ENCODE assay signal across 1 cellular context in the genomic region with DNA sequence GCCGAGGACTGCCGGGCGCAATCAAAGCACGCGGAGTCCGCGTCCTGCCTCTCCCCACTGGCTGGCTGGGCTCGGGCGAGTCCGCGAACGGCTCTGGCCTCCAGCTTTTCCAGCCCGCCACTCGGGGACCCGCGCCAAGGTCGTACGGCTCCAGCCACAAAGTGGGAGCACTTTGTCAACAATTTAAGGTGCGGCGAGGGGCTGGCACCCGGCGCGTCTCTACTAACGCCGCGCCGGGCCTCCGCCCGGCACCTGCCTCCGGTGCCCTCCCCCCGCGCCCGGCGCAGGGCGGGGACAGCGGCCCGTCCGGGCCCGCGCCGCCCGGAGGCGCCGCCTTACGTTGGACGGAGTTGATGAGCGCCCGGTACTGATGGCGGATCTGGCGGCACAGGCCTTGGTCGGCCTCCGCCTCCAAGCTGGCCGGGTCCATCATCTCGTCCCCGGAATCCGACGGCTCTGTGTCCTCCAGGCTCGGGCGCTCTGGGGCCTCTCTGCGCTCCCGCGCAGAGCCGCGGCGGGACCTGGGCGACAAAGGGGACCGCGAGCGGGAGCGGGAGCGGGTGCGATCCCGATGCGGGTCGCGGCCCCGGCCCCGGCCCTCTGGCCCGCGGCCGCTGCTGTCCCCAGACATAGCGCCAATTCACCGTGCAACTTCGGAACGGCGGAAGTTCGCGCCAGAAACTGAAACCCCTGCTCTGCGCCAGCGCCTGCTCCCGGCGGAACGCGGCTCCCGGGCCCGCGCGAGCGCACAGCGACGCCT.
A peak's percentile ranks its signal among the peaks of the same experiment; 100 is the strongest.
TF ChIP-seq lines count a peak whose summit lies in the region.

A gene with protein sequence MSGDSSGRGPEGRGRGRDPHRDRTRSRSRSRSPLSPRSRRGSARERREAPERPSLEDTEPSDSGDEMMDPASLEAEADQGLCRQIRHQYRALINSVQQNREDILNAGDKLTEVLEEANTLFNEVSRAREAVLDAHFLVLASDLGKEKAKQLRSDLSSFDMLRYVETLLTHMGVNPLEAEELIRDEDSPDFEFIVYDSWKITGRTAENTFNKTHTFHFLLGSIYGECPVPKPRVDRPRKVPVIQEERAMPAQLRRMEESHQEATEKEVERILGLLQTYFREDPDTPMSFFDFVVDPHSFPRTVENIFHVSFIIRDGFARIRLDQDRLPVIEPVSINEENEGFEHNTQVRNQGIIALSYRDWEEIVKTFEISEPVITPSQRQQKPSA (minus strand): TSS at position 683 of the 760 bp plus-strand sequence. CDS start 52 bp downstream, at position 631.

TF ChIP-seq in HepG2, 621 proteins besides CTCF, POLR2A, EP300 and RAD21 (continued from another document and continues in another):
- TF ChIP-seq ZNF780A (CRISPR knock-in tag; IDR thresholded peaks at IDR 0.05) (no peak), ZSCAN5A (CRISPR knock-in tag; IDR thresholded peaks at IDR 0.05; ENCODE audit: borderline replicate concordance) (peak; percentile 80; the same call in 1 of the 2 replicates), KDM3A (CRISPR knock-in tag; IDR thresholded peaks at IDR 0.05; ENCODE audit: low read depth) (0 out of 2 replicates have a peak, but pooled peaks have one; percentile 21), ISX (CRISPR knock-in tag; conservative IDR thresholded peaks at IDR 0.05) (0 out of 2 replicates have a peak, but pooled peaks have one; percentile 27), ELF3 (CRISPR knock-in tag; IDR thresholded peaks at IDR 0.05) (peak; percentile 71; the same call in 1 of the 2 replicates), ZNF329 (CRISPR knock-in tag; IDR thresholded peaks at IDR 0.05; ENCODE audit: low read depth) (0 out of 2 replicates have a peak, but pooled peaks have one; percentile 28), NR1H2 (CRISPR knock-in tag; IDR thresholded peaks at IDR 0.05; ENCODE audit: borderline replicate concordance, low read depth) (no peak), ZMYM4 (CRISPR knock-in tag; IDR thresholded peaks at IDR 0.05) (peak; percentile 97), ZNF230 (CRISPR knock-in tag; IDR thresholded peaks at IDR 0.05) (peak; percentile 52; the same call in 1 of the 2 replicates), TSC22D2 (CRISPR knock-in tag; IDR thresholded peaks at IDR 0.05; ENCODE audit: borderline replicate concordance) (peak; percentile 48; the same call in 1 of the 2 replicates), FOSL2 (CRISPR knock-in tag; IDR thresholded peaks at IDR 0.05) (0 out of 2 replicates have a peak, but pooled peaks have one; percentile 0), ZNF614 (CRISPR knock-in tag; IDR thresholded peaks at IDR 0.05; ENCODE audit: borderline replicate concordance) (no peak), ZNF503 (CRISPR knock-in tag; IDR thresholded peaks at IDR 0.05) (peak; percentile 22; the same call in 1 of the 2 replicates), ZC3H13 (CRISPR knock-in tag; IDR thresholded peaks at IDR 0.05) (peak; percentile 26; the same call in 1 of the 2 replicates), EHMT2 (IDR thresholded peaks at IDR 0.05; ENCODE audit: borderline replicate concordance, low read depth, low read length) (no peak), ZNF556 (CRISPR knock-in tag; IDR thresholded peaks at IDR 0.05; ENCODE audit: borderline replicate concordance) (no peak), ESRRA (CRISPR knock-in tag; IDR thresholded peaks at IDR 0.05; ENCODE audit: low read depth) (no peak), TAF1 (CRISPR knock-in tag; IDR thresholded peaks at IDR 0.05) (peak; percentile 69; the same call in 1 of the 2 replicates), IKZF4 (CRISPR knock-in tag; IDR thresholded peaks at IDR 0.05; ENCODE audit: borderline replicate concordance, low read depth, not compliant biosample characterization) (no peak), ZBTB8A (CRISPR knock-in tag; IDR thresholded peaks at IDR 0.05; ENCODE audit: borderline replicate concordance, low read depth) (peak; percentile 95; the same call in 1 of the 2 replicates), ATAD3A (CRISPR knock-in tag; IDR thresholded peaks at IDR 0.05) (no peak), SRSF9 (IDR thresholded peaks at IDR 0.05; ENCODE audit: borderline replicate concordance, insufficient read depth, low read depth, low read length, poor library complexity, severe bottlenecking) (no peak), ZNF75D (CRISPR knock-in tag; IDR thresholded peaks at IDR 0.05; ENCODE audit: borderline replicate concordance) (no peak), KDM2A (CRISPR knock-in tag; IDR thresholded peaks at IDR 0.05; ENCODE audit: borderline replicate concordance, low read depth) (peak; percentile 72), ZNF367 (CRISPR knock-in tag; IDR thresholded peaks at IDR 0.05; ENCODE audit: borderline replicate concordance) (0 out of 2 replicates have a peak, but pooled peaks have one; percentile 21), ZNF513 (CRISPR knock-in tag; conservative IDR thresholded peaks at IDR 0.05) (no peak), ZNF790 (CRISPR knock-in tag; IDR thresholded peaks at IDR 0.05; ENCODE audit: borderline replicate concordance) (no peak), ZFP90 (CRISPR knock-in tag; IDR thresholded peaks at IDR 0.05; ENCODE audit: borderline replicate concordance) (no peak; the same call in 1 of the 2 replicates), NFRKB (IDR thresholded peaks at IDR 0.05) (no peak), ZBTB7A (CRISPR knock-in tag; IDR thresholded peaks at IDR 0.05) (peak; percentile 45; the same call in 1 of the 2 replicates), ZNF569 (CRISPR knock-in tag; IDR thresholded peaks at IDR 0.05; ENCODE audit: borderline replicate concordance) (no peak), ZBTB21 (CRISPR knock-in tag; IDR thresholded peaks at IDR 0.05) (no peak), ZFP82 (CRISPR knock-in tag; IDR thresholded peaks at IDR 0.05; ENCODE audit: borderline replicate concordance) (peak; percentile 62; the same call in 1 of the 2 replicates), DR1 (CRISPR knock-in tag; IDR thresholded peaks at IDR 0.05) (no peak), ZKSCAN8 (CRISPR knock-in tag; IDR thresholded peaks at IDR 0.05; ENCODE audit: borderline replicate concordance) (no peak), ZNF180 (CRISPR knock-in tag; IDR thresholded peaks at IDR 0.05; ENCODE audit: borderline replicate concordance, low read depth) (no peak), TAF15 (IDR thresholded peaks at IDR 0.05; ENCODE audit: low read depth, low read length, poor library complexity, severe bottlenecking) (peak; percentile 35), ZNF850 (CRISPR knock-in tag; conservative IDR thresholded peaks at IDR 0.05) (no peak), ZNF709 (CRISPR knock-in tag; IDR thresholded peaks at IDR 0.05) (peak; percentile 78; the same call in 1 of the 2 replicates), JUN (CRISPR knock-in tag; IDR thresholded peaks at IDR 0.05) (no peak), ZNF256 (CRISPR knock-in tag; conservative IDR thresholded peaks at IDR 0.05) (no peak), MIXL1 (CRISPR knock-in tag; IDR thresholded peaks at IDR 0.05) (no peak), FOXJ3 (CRISPR knock-in tag; IDR thresholded peaks at IDR 0.05; ENCODE audit: borderline replicate concordance) (no peak; the same call in 1 of the 2 replicates)
- TF ChIP-seq, protein P1, sequence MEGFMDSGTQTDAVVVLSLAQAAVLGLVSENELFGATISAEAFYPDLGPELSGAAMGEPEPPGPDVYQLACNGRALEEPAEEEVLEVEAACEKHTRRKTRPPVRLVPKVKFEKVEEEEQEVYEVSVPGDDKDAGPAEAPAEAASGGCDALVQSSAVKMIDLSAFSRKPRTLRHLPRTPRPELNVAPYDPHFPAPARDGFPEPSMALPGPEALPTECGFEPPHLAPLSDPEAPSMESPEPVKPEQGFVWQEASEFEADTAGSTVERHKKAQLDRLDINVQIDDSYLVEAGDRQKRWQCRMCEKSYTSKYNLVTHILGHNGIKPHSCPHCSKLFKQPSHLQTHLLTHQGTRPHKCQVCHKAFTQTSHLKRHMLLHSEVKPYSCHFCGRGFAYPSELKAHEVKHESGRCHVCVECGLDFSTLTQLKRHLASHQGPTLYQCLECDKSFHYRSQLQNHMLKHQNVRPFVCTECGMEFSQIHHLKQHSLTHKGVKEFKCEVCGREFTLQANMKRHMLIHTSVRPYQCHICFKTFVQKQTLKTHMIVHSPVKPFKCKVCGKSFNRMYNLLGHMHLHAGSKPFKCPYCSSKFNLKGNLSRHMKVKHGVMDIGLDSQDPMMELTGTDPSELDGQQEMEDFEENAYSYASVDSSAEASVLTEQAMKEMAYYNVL (CRISPR knock-in tag; IDR thresholded peaks at IDR 0.05; ENCODE audit: borderline replicate concordance): peak; percentile 51; the same call in 1 of the 2 replicates
- TF ChIP-seq, protein P2, sequence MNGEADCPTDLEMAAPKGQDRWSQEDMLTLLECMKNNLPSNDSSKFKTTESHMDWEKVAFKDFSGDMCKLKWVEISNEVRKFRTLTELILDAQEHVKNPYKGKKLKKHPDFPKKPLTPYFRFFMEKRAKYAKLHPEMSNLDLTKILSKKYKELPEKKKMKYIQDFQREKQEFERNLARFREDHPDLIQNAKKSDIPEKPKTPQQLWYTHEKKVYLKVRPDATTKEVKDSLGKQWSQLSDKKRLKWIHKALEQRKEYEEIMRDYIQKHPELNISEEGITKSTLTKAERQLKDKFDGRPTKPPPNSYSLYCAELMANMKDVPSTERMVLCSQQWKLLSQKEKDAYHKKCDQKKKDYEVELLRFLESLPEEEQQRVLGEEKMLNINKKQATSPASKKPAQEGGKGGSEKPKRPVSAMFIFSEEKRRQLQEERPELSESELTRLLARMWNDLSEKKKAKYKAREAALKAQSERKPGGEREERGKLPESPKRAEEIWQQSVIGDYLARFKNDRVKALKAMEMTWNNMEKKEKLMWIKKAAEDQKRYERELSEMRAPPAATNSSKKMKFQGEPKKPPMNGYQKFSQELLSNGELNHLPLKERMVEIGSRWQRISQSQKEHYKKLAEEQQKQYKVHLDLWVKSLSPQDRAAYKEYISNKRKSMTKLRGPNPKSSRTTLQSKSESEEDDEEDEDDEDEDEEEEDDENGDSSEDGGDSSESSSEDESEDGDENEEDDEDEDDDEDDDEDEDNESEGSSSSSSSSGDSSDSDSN (CRISPR knock-in tag; IDR thresholded peaks at IDR 0.05): peak; percentile 75; the same call in 1 of the 2 replicates
- TF ChIP-seq, protein P3, sequence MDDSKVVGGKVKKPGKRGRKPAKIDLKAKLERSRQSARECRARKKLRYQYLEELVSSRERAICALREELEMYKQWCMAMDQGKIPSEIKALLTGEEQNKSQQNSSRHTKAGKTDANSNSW (CRISPR knock-in tag; IDR thresholded peaks at IDR 0.05; ENCODE audit: borderline replicate concordance): no peak
- TF ChIP-seq, protein P4, sequence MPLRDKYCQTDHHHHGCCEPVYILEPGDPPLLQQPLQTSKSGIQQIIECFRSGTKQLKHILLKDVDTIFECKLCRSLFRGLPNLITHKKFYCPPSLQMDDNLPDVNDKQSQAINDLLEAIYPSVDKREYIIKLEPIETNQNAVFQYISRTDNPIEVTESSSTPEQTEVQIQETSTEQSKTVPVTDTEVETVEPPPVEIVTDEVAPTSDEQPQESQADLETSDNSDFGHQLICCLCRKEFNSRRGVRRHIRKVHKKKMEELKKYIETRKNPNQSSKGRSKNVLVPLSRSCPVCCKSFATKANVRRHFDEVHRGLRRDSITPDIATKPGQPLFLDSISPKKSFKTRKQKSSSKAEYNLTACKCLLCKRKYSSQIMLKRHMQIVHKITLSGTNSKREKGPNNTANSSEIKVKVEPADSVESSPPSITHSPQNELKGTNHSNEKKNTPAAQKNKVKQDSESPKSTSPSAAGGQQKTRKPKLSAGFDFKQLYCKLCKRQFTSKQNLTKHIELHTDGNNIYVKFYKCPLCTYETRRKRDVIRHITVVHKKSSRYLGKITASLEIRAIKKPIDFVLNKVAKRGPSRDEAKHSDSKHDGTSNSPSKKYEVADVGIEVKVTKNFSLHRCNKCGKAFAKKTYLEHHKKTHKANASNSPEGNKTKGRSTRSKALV (CRISPR knock-in tag; IDR thresholded peaks at IDR 0.05): peak; percentile 81
